In the genomic region with DNA sequence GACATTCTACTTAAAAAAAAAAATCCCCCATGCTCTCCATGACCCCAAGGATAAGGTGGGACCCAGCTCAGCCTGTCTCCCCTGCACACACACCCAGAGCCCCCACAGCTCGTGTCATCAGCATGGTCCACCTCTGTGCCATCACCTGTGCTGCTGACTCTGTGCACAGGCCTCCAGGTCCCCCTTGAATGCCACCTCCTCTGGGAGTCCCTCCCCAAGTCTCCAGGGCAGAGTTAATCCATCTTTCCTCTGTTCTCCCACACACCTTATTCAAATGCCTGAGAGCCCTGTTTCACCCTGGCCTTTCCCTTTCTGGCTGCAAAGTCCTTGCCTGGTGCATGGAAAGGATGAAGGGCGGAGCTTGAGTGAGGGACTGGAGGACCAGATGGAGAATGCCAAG, we compare ENCODE assay signal across 19 cellular contexts.
DNase-seq lines count a peak whose midpoint lies in the region; ATAC-seq and TF ChIP-seq lines count a peak whose summit lies in the region.
"Had no signal": no experiment of that assay in that cellular context is flagged by ENCODE, and none has a peak within 500 bp of the region (broad histone marks: within the 10 kb centered on the region; RNA-seq: fewer than 3 reads in every experiment).

No MANE protein-coding gene starts in this region.

- WGBS in spleen, 5 donors = 73 to 94% (median 88%) methylated on average over 2 of the region's 2 CpGs

- H3K36me3 Mint-ChIP-seq in central memory CD8-positive, alpha-beta T cell (ENCODE audit: insufficient read depth) = no peaks in the 10 kb centered on the region
- no peaks in the 10 kb centered on the region for H3K36me3 Mint-ChIP-seq in nephron (ENCODE audit: low read depth)
- H3K36me3 Mint-ChIP-seq: CD4-positive, alpha-beta memory T cell had no signal

- H3K4me1 Mint-ChIP-seq in central memory CD8-positive, alpha-beta T cell = no peaks in the 10 kb centered on the region
- peaks cover 70% of the 10 kb centered on the region for H3K4me1 Mint-ChIP-seq in nephron
- H3K4me1 Mint-ChIP-seq: CD4-positive, alpha-beta memory T cell had no signal

- H3K9me3 Mint-ChIP-seq in central memory CD8-positive, alpha-beta T cell = no peaks in the 10 kb centered on the region
- no peaks in the 10 kb centered on the region for H3K9me3 Mint-ChIP-seq in nephron
- H3K9me3 Mint-ChIP-seq: H9 had no signal

- H3K4me3 ChIP-seq in spleen = no peak overlapping the region
- H3K4me3 ChIP-seq: GM12878, GM23338 had no signal

- no peaks in the 10 kb centered on the region for H3K9me3 ChIP-seq in spleen

- peak; percentile 37 for DNase-seq in activated effector memory CD4-positive, alpha-beta T cell treated with anti-CD3 and anti-CD28 coated beads, Interleukin-2, amount 50 U/mL, for 16 hours
- no peak for DNase-seq in activated effector memory CD4-positive, alpha-beta T cell treated with Interleukin-2 at 50 U/mL for 16 hours
- DNase-seq in central memory CD8-positive, alpha-beta T cell (ENCODE audit: low spot score in 2 of 2) = no peak
- peak; percentile 41 for DNase-seq in spleen
- DNase-seq: C1 segment of cervical spinal cord; Calu3; CD4-positive, alpha-beta memory T cell; COR-L47; DMS79; EL; GDM1; H9 had no signal

- intact Hi-C loops in spleen (cut with DNase I; ENCODE audit: low total_unique reads) = no loop called here

- peak overlapping the region; percentile 76 for H3K27ac Mint-ChIP-seq in central memory CD8-positive, alpha-beta T cell (ENCODE audit: low read depth)
- peak overlapping the region in 2 of 3 experiments; percentile 21 to 51 for H3K27ac Mint-ChIP-seq in nephron
- H3K27ac Mint-ChIP-seq: CD4-positive, alpha-beta memory T cell; GM23338; H9 had no signal

- no peak for TF ChIP-seq POLR2A in spleen (IDR thresholded peaks at IDR 0.05)

- no peak for ATAC-seq in central memory CD8-positive, alpha-beta T cell (replicated peaks; ENCODE audit: extremely low read depth, poor library complexity, severe bottlenecking)
- ATAC-seq in GM18517 (IDR thresholded peaks at IDR 0.05; ENCODE audit: unreplicated experiment) (no peak), GM21825 (IDR thresholded peaks at IDR 0.05; ENCODE audit: unreplicated experiment) (no peak), GM19455 (IDR thresholded peaks at IDR 0.05; ENCODE audit: unreplicated experiment) (no peak)
- ATAC-seq: GM12878, GM23338, HCT116 had no signal

- no peak overlapping the region for H3K4me3 Mint-ChIP-seq in central memory CD8-positive, alpha-beta T cell
- H3K4me3 Mint-ChIP-seq in nephron = no peak overlapping the region
- H3K4me3 Mint-ChIP-seq: CD4-positive, alpha-beta memory T cell; GM23338; H9 had no signal

- H3K27ac ChIP-seq in spleen = no peak overlapping the region

- peaks cover 0 to 7% (median 0%) of the 10 kb centered on the region in 7 donors for H3K27me3 ChIP-seq in spleen (replicated peaks in 1 of 7)

- peaks cover 23% of the 10 kb centered on the region for H3K27me3 Mint-ChIP-seq in central memory CD8-positive, alpha-beta T cell
- no peaks in the 10 kb centered on the region for H3K27me3 Mint-ChIP-seq in nephron (ENCODE audit: low read depth)

- H3K36me3 ChIP-seq in spleen = no peaks in the 10 kb centered on the region

- H3K4me1 ChIP-seq in spleen = peaks cover 0 to 7% (median 0%) of the 10 kb centered on the region in 6 donors

- TF ChIP-seq CTCF in nephron (IDR thresholded peaks at IDR 0.05; ENCODE audit: unreplicated experiment in 3 of 3) (no peak), spleen (IDR thresholded peaks at IDR 0.05 in 8 of 11, conservative IDR thresholded peaks at IDR 0.05 in 3 of 11) (no peak)

Comparison
In these comparisons a context has a peak if more than half of its experiments do, and no peak if none do; other contexts are left out.
1. DNase-seq: peak in activated effector memory CD4-positive, alpha-beta T cell treated with anti-CD3 and anti-CD28 coated beads, Interleukin-2, amount 50 U/mL, for 16 hours (single experiment) and spleen (single experiment); none in activated effector memory CD4-positive, alpha-beta T cell treated with Interleukin-2 at 50 U/mL for 16 hours (single experiment) and central memory CD8-positive, alpha-beta T cell (0 of 2).